Comparison of ENCODE assay signal across 7 cellular contexts in the genomic region with DNA sequence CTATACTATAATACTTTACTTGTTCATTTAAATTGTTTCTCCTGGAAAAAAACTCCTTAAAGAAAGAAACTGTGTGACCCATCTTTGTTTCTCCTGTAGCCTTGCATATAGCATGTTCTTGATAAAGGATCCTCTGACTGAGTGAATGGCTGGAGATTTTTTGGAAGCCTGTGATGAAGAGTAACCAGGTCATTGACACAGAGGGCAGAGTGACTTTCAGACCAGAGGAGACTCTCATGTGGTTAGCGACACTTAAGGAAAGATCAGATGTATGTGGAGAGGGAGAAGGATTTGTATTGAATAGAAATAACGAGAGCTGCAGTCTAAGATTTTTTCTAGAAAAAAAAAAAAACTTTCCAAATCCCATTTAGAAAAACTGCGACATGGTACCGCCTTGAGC.
"Had no signal": no experiment of that assay in that cellular context is flagged by ENCODE, and none has a peak within 500 bp of the region (broad histone marks: within the 10 kb centered on the region; RNA-seq: fewer than 3 reads in every experiment).

No MANE protein-coding gene starts in this region.

- H3K4me3 ChIP-seq: GM12878 had no signal

- DNase-seq: GDM1, GF-D8 had no signal

- FAIRE-seq: G401.6, GM12878, GM12891, GM18507, GM19239 had no signal

- ATAC-seq: GM12878 had no signal
